ENCODE assay signal across 1 cellular context in the genomic region with DNA sequence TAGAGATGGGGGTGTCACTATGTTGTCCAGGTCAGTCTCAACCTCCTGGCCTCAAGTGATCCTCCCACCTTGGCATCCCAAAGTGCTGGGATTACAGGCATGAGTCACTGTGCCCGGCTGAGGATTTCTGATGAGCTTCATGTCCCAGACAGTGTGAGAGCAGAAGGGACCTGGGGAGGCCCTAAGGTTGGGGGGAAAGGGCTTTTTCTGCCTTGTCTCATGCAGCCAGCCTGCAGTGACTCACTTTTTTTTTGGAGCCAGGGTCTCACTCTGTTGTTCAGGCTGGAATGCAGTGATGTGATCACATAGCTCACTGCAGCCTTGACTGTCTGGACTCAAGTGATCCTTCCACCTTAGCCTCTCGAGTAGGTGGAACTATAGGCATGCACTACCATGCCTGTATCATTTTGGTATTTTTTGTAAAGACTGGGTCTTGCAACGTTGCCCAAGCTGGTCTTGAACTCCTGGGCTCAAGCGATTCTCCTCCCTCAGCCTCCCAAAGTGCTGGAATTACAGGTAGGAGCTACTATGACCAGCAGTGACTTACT.
TF ChIP-seq lines count a peak whose summit lies in the region.

No MANE protein-coding gene starts in this region.

TF ChIP-seq in GM23338, 12 proteins besides CTCF, POLR2A, EP300 and RAD21 (continued from another document):
- TF ChIP-seq ZNF462 (CRISPR knock-in tag; IDR thresholded peaks at IDR 0.05) (no peak), CREB1 (CRISPR knock-in tag; IDR thresholded peaks at IDR 0.05; ENCODE audit: low read depth) (no peak)
